25 cellular contexts compared by ENCODE assay signal in genomic region chr3:13727890-13728289, GRCh38.
DNase-seq lines count a peak whose midpoint lies in the region; TF ChIP-seq lines count a peak whose summit lies in the region.
"Had no signal": no experiment of that assay in that cellular context is flagged by ENCODE, and none has a peak within 500 bp of the region (broad histone marks: within the 10 kb centered on the region; RNA-seq: fewer than 3 reads in every experiment).

No MANE protein-coding gene starts in this region.

- H3K4me2 ChIP-seq in neural progenitor cell = no peak overlapping the region
- H3K4me2 ChIP-seq: PC-9 had no signal

- H3K4me3 Mint-ChIP-seq in activated T-cell treated with anti-CD3 and anti-CD28 coated beads, Interleukin-2, amount 50 U/mL, for 24 hours = no peak overlapping the region
- H3K4me3 Mint-ChIP-seq in neural progenitor cell = no peak overlapping the region
- H3K4me3 Mint-ChIP-seq: CD8-positive, alpha-beta T cell had no signal

- no peaks in the 10 kb centered on the region for H3K79me2 ChIP-seq in neural progenitor cell (ENCODE audit: low read depth)

- peak overlapping the region; percentile 59 for H2AFZ ChIP-seq in neural progenitor cell (replicated peaks)
- H2AFZ ChIP-seq: PC-9 had no signal

- peaks cover 8% of the 10 kb centered on the region for H3K9me3 Mint-ChIP-seq in activated T-cell treated with anti-CD3 and anti-CD28 coated beads, Interleukin-2, amount 50 U/mL, for 24 hours
- H3K9me3 Mint-ChIP-seq in neural progenitor cell = peaks cover 20% of the 10 kb centered on the region

- TF ChIP-seq CTCF in neural progenitor cell (IDR thresholded peaks at IDR 0.05) = no peak

- H3K27ac ChIP-seq in HUES6 (ENCODE audit: low read depth, low read length) = peak overlapping the region; percentile 65; the same call in 1 of the 2 replicates
- H3K27ac ChIP-seq in iPS-18a (ENCODE audit: low read length) = peak overlapping the region; percentile 89
- H3K27ac ChIP-seq in neural progenitor cell = no peak overlapping the region
- H3K27ac ChIP-seq: PC-9, SK-N-MC had no signal

- peaks cover 38% of the 10 kb centered on the region for H3K27me3 Mint-ChIP-seq in activated T-cell treated with anti-CD3 and anti-CD28 coated beads, Interleukin-2, amount 50 U/mL, for 24 hours
- H3K27me3 Mint-ChIP-seq in neural progenitor cell (ENCODE audit: insufficient read depth, low read depth) = peaks cover 4% of the 10 kb centered on the region

- H3K36me3 Mint-ChIP-seq in activated T-cell treated with anti-CD3 and anti-CD28 coated beads, Interleukin-2, amount 50 U/mL, for 24 hours (ENCODE audit: low read depth) = no peaks in the 10 kb centered on the region
- no peaks in the 10 kb centered on the region for H3K36me3 Mint-ChIP-seq in neural progenitor cell
- H3K36me3 Mint-ChIP-seq: CD8-positive, alpha-beta T cell had no signal

- peaks cover 15% of the 10 kb centered on the region for H3K9me3 ChIP-seq in HUES6 (ENCODE audit: control insufficient read depth, insufficient read depth, low read depth, low read length)
- H3K9me3 ChIP-seq in iPS-18a (ENCODE audit: control insufficient read depth, low read depth, low read length) = peaks cover 4% of the 10 kb centered on the region
- peaks cover 1% of the 10 kb centered on the region for H3K9me3 ChIP-seq in neural progenitor cell (ENCODE audit: low read depth)

- peak overlapping the region; percentile 24 for H3K4me3 ChIP-seq in HUES6 (ENCODE audit: low read depth, low read length)
- peak overlapping the region; percentile 35 for H3K4me3 ChIP-seq in iPS-18a (ENCODE audit: low read length)
- no peak overlapping the region for H3K4me3 ChIP-seq in neural progenitor cell
- H3K4me3 ChIP-seq in H7 (ENCODE audit: insufficient read depth, low read depth, low read length) = no peak overlapping the region
- H3K4me3 ChIP-seq: PC-9, SK-N-MC had no signal

- no peaks in the 10 kb centered on the region for H4K20me1 ChIP-seq in neural progenitor cell (ENCODE audit: low read depth)

- H3K27me3 ChIP-seq in HUES6 (ENCODE audit: control insufficient read depth, insufficient read depth, low read length) = no peaks in the 10 kb centered on the region
- H3K27me3 ChIP-seq in iPS-18a (ENCODE audit: control insufficient read depth, insufficient read depth, low read length) = no peaks in the 10 kb centered on the region
- no peaks in the 10 kb centered on the region for H3K27me3 ChIP-seq in neural progenitor cell
- no peaks in the 10 kb centered on the region for H3K27me3 ChIP-seq in H7 (ENCODE audit: control insufficient read depth, insufficient read depth, low read length)

- peaks cover 21% of the 10 kb centered on the region for H3K4me1 ChIP-seq in HUES6 (ENCODE audit: control insufficient read depth, insufficient read depth, low read length)
- peaks cover 19% of the 10 kb centered on the region for H3K4me1 ChIP-seq in iPS-18a (ENCODE audit: control insufficient read depth, low read depth, low read length)
- peaks cover 12% of the 10 kb centered on the region for H3K4me1 ChIP-seq in neural progenitor cell

- no peaks in the 10 kb centered on the region for H3F3A ChIP-seq in neural progenitor cell (ENCODE audit: low read depth)

- no peaks in the 10 kb centered on the region for H3K4me1 Mint-ChIP-seq in activated T-cell treated with anti-CD3 and anti-CD28 coated beads, Interleukin-2, amount 50 U/mL, for 24 hours (ENCODE audit: low read depth)
- no peaks in the 10 kb centered on the region for H3K4me1 Mint-ChIP-seq in neural progenitor cell

- H3K9ac ChIP-seq in HUES6 (ENCODE audit: low read length) (peak overlapping the region; percentile 21), iPS-18a (ENCODE audit: low read length) (peak overlapping the region; percentile 59), neural progenitor cell (no peak overlapping the region)

- H3K36me3 ChIP-seq in HUES6 (ENCODE audit: control insufficient read depth, insufficient read depth, low read length) (no peaks in the 10 kb centered on the region), iPS-18a (ENCODE audit: control insufficient read depth, low read depth, low read length) (no peaks in the 10 kb centered on the region), neural progenitor cell (no peaks in the 10 kb centered on the region), H7 (replicated peaks; ENCODE audit: control insufficient read depth, insufficient read depth, low read length) (no peaks in the 10 kb centered on the region)

- peak; percentile 6 for DNase-seq in activated T-cell treated with anti-CD3 and anti-CD28 coated beads, Interleukin-2, amount 50 U/mL, for 1 hour
- no peak for DNase-seq in activated T-cell treated with anti-CD3 and anti-CD28 coated beads, Interleukin-2, amount 50 U/mL, for 24 hours
- DNase-seq in neural progenitor cell (ENCODE audit: low spot score) = no peak
- no peak for DNase-seq in NCI-H1694 (lab: John Stamatoyannopoulos, UW)
- DNase-seq in DMS153 treated with DMSO at 0.1 percent for 48 hours (lab: John Stamatoyannopoulos, UW; ENCODE audit: unreplicated experiment) = no peak
- no peak for DNase-seq in H7
- DNase-seq: 8988T; AML-193; C1 segment of cervical spinal cord; CD8-positive, alpha-beta T cell; GOT3; KBM-7; MM.1S; NCI-H1048; NCI-H1436; NCI-H2029; NCI-H226; NCI-H510A treated with DMSO at 0.1 percent for 48 hours; NCI-H748 treated with DMSO at 0.1 percent for 48 hours; PC-9; RPMI8226; SHP77 had no signal

- no peak overlapping the region for H3K27ac Mint-ChIP-seq in activated T-cell treated with anti-CD3 and anti-CD28 coated beads, Interleukin-2, amount 50 U/mL, for 24 hours
- H3K27ac Mint-ChIP-seq in neural progenitor cell = no peak overlapping the region
- H3K27ac Mint-ChIP-seq: CD8-positive, alpha-beta T cell had no signal

Comparison
In these comparisons a context has a peak if more than half of its experiments do, and no peak if none do; other contexts are left out.
1. H3K4me3 ChIP-seq: peak in HUES6 (single experiment) and iPS-18a (single experiment); none in neural progenitor cell (single experiment) and H7 (single experiment).